In genomic region chr15:68187559-68187958, GRCh38 we compare ENCODE assay signal across 7 cellular contexts. TPM values are rescaled to one million over a fixed set of nuclear protein-coding genes. Genes with fewer than 3 reads are reported as not detected.
DNase-seq lines count a peak whose midpoint lies in the region; ATAC-seq and TF ChIP-seq lines count a peak whose summit lies in the region.

No MANE protein-coding gene starts in this region.

- H3K4me3 ChIP-seq in hepatocyte (no peak overlapping the region), testis (no peak overlapping the region)

- peak overlapping the region; percentile 45 for H3K4me2 ChIP-seq in hepatocyte

- peaks cover 4% of the 10 kb centered on the region for H3K79me2 ChIP-seq in hepatocyte

- H3K9me2 ChIP-seq in hepatocyte (replicated peaks; ENCODE audit: insufficient read depth) = no peaks in the 10 kb centered on the region

- no peak for ATAC-seq in HG02642 (IDR thresholded peaks at IDR 0.05; ENCODE audit: poor library complexity, unreplicated experiment)

- intact Hi-C loops in testis (cut with DNase I; ENCODE audit: low total_unique reads) = no loop called here

- no peaks in the 10 kb centered on the region for H3K9me3 ChIP-seq in hepatocyte (ENCODE audit: low read depth)
- H3K9me3 ChIP-seq in testis = no peaks in the 10 kb centered on the region

- TF ChIP-seq CTCF in hepatocyte (IDR thresholded peaks at IDR 0.05; ENCODE audit: poor library complexity) (no peak), testis (IDR thresholded peaks at IDR 0.05) (no peak)

- DNase-seq in M059J (ENCODE audit: low read depth) (peak; percentile 43), hepatocyte (ENCODE audit: low spot score) (peak; percentile 51), testis (peak; percentile 73), NCI-H1436 treated with DMSO at 0.1 percent for 48 hours (lab: John Stamatoyannopoulos, UW) (no peak)
- DNase-seq in stimulated activated CD4-positive, alpha-beta T cell treated with anti-CD3 and anti-CD28 coated beads, Interleukin-12 subunit alpha, Interleukin-12 subunit beta, amount 100 ng/mL, for 4 hours = no peak

- no peaks in the 10 kb centered on the region for H3K27me3 ChIP-seq in hepatocyte
- no peaks in the 10 kb centered on the region for H3K27me3 ChIP-seq in testis

- H3K36me3 ChIP-seq in hepatocyte (replicated peaks; ENCODE audit: insufficient read depth, low read depth) (peaks cover 3% of the 10 kb centered on the region), testis (ENCODE audit: low read depth, missing control alignments) (no peaks in the 10 kb centered on the region)

- H3K4me1 ChIP-seq in hepatocyte (ENCODE audit: insufficient read depth) (peaks cover 9% of the 10 kb centered on the region), testis (peaks cover 19% of the 10 kb centered on the region)

- TF ChIP-seq POLR2A in testis (IDR thresholded peaks at IDR 0.05) = no peak

- H3K27ac ChIP-seq in angular gyrus (ENCODE audit: low read depth, low read length) (peak overlapping the region; percentile 71), hepatocyte (peak overlapping the region; percentile 56), testis (peak overlapping the region; percentile 55 to 75)

- WGBS in hepatocyte (ENCODE audit: low lambda C conversion rate, missing lambda C conversion rate) = 62% methylated on average over 9 of the region's 9 CpGs
- WGBS in testis, 2 donors = 24 to 53% methylated on average over 9 of the region's 9 CpGs

- H2AFZ ChIP-seq in hepatocyte = no peak overlapping the region

- no peaks in the 10 kb centered on the region for H4K20me1 ChIP-seq in hepatocyte (ENCODE audit: insufficient read depth, poor library complexity, severe bottlenecking)

RNA-seq across cellular contexts. Expression of gene CALML4, which starts 17.6 kb away (rescaled TPM):
- 1.5 and 1.8 TPM in 2 replicates for total RNA-seq in M059J (2014; rRNA removed; shearing (Covaris generic))
- total RNA-seq in hepatocyte = 44.8 and 49.6 TPM in 2 replicates
- polyA plus RNA-seq in hepatocyte = 72.7 and 79.8 TPM in 2 replicates
- 10 to 100 TPM in 1 of 2 donors, 1 to 10 TPM in 1; 6.8 to 10.4 TPM for total RNA-seq in testis
- 10.5 TPM for polyA plus RNA-seq in testis (ENCODE audit: insufficient read depth, low read depth, low replicate concordance)

RNA-seq across cellular contexts. Expression of gene CLN6, which starts 42.0 kb away (rescaled TPM):
- total RNA-seq in M059J (2014; rRNA removed; shearing (Covaris generic)) = 31.2 and 32.4 TPM in 2 replicates
- total RNA-seq in hepatocyte (18.7 and 19.5 TPM in 2 replicates), testis (10 to 100 TPM; 39.7 to 58.8 TPM)
- polyA plus RNA-seq in hepatocyte (10.7 and 11.0 TPM in 2 replicates), testis (ENCODE audit: insufficient read depth, low read depth, low replicate concordance) (23.3 TPM)

Comparison
In these comparisons a context has a peak if more than half of its experiments do, and no peak if none do; other contexts are left out.
1. DNase-seq: peak in M059J (single experiment), hepatocyte (single experiment) and testis (single experiment); none in NCI-H1436 treated with DMSO at 0.1 percent for 48 hours (single experiment) and stimulated activated CD4-positive, alpha-beta T cell treated with anti-CD3 and anti-CD28 coated beads, Interleukin-12 subunit alpha, Interleukin-12 subunit beta, amount 100 ng/mL, for 4 hours (single experiment).
2. Peak in every context shown above with its lines, with median percentiles within 50 percentile points of each other: H3K27ac ChIP-seq.